Comparison of ENCODE assay signal across 11 cellular contexts in the genomic region with DNA sequence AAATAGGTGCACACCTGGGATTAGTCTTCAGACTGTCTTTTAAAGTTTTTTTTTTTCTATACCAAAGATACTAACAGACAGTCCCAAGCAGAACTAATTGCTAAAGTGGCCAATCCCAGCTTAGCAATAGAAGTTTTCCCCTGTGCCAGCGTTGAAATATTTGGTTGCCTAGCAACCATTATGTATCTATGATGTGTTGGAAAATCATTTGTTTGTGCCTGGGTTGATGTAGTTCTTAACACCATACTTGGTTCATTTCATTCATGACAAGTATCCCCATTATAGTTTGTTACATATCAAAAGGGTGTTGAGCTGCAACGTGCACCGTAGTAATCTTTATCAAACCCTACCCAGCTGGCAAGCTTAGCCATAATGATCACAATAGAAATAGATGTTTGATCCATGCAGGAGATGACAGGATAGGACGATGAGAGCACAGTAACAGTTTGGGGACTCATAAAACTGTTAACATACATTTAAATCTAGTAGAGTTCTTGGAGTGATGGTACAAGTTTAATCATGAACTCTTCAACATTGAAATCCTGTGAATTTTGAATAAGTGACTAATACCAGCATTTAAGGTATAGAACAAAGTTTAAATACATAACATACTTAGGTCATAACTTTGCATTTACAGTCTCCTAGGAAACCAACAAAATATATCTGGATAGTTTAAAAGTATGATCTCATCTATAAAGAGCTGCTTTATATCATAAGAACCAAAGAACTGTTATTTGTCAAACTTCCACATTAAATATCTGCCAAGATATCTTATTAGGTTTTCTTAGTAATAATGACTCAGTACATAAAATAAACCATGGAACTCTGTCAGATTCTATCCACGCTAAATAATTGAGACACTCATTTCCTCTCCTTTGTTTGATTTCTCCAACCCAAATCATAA.
DNase-seq lines count a peak whose midpoint lies in the region; ATAC-seq and TF ChIP-seq lines count a peak whose summit lies in the region.
"Had no signal": no experiment of that assay in that cellular context is flagged by ENCODE, and none has a peak within 500 bp of the region (broad histone marks: within the 10 kb centered on the region; RNA-seq: fewer than 3 reads in every experiment).

No MANE protein-coding gene starts in this region.

- no peak overlapping the region for H3K4me3 Mint-ChIP-seq in endothelial cell (ENCODE audit: unreplicated experiment)
- no peak overlapping the region for H3K4me3 Mint-ChIP-seq in activated T-cell treated with anti-CD3 and anti-CD28 coated beads, Interleukin-2, amount 50 U/mL, for 4 hours

- no peak overlapping the region for H2BK5ac ChIP-seq in mesenchymal stem cell (ENCODE audit: low read depth, low read length, poor library complexity, severe bottlenecking)

- peak overlapping the region; percentile 82 for H3K27ac Mint-ChIP-seq in endothelial cell (ENCODE audit: unreplicated experiment)

- H3K36me3 Mint-ChIP-seq in endothelial cell (ENCODE audit: low read depth, unreplicated experiment): peaks cover 34% of the 10 kb centered on the region
- H3K36me3 Mint-ChIP-seq in activated T-cell treated with anti-CD3 and anti-CD28 coated beads, Interleukin-2, amount 50 U/mL, for 4 hours (ENCODE audit: insufficient read depth): peaks cover 14% of the 10 kb centered on the region

- no peaks in the 10 kb centered on the region for H3K9me3 ChIP-seq in mesenchymal stem cell (ENCODE audit: control insufficient read depth, low read length)
- H3K9me3 ChIP-seq: colonic mucosa, testis had no signal

- H3K23ac ChIP-seq in mesenchymal stem cell (ENCODE audit: low read length in 2 of 2): no peak overlapping the region

- peaks cover 5% of the 10 kb centered on the region for H3K27me3 Mint-ChIP-seq in endothelial cell (ENCODE audit: unreplicated experiment)
- H3K27me3 Mint-ChIP-seq in activated T-cell treated with anti-CD3 and anti-CD28 coated beads, Interleukin-2, amount 50 U/mL, for 4 hours (ENCODE audit: low read depth): no peaks in the 10 kb centered on the region

- no peak overlapping the region for H2BK120ac ChIP-seq in mesenchymal stem cell (ENCODE audit: low read depth, low read length)

- ATAC-seq in activated T-cell treated with anti-CD3 and anti-CD28 coated beads, Interleukin-2, amount 50 U/mL, for 4 hours: no peak

- H3K9me3 Mint-ChIP-seq in endothelial cell (ENCODE audit: unreplicated experiment): no peaks in the 10 kb centered on the region
- H3K9me3 Mint-ChIP-seq in activated T-cell treated with anti-CD3 and anti-CD28 coated beads, Interleukin-2, amount 50 U/mL, for 4 hours: no peaks in the 10 kb centered on the region

- peaks cover 22% of the 10 kb centered on the region for H3K4me1 Mint-ChIP-seq in endothelial cell (ENCODE audit: unreplicated experiment)
- peaks cover 30% of the 10 kb centered on the region for H3K4me1 Mint-ChIP-seq in activated T-cell treated with anti-CD3 and anti-CD28 coated beads, Interleukin-2, amount 50 U/mL, for 4 hours (ENCODE audit: low read depth)

- no peaks in the 10 kb centered on the region for H3K36me3 ChIP-seq in mesenchymal stem cell (ENCODE audit: control insufficient read depth in 1 of 2, insufficient read depth in 2 of 2, low read depth in 1 of 2, low read length in 2 of 2)
- H3K36me3 ChIP-seq: colonic mucosa had no signal

- peak overlapping the region in 1 of 2 experiments; percentile 9 for H3K4me3 ChIP-seq in mesenchymal stem cell (ENCODE audit: insufficient read depth in 1 of 2, low read depth in 1 of 2, low read length in 2 of 2)
- H3K4me3 ChIP-seq: colonic mucosa, testis had no signal

- H3K9ac ChIP-seq in mesenchymal stem cell (ENCODE audit: low read length): peak overlapping the region; percentile 81

- no peak for TF ChIP-seq CTCF in endothelial cell (IDR thresholded peaks at IDR 0.05; ENCODE audit: unreplicated experiment)

- no peak overlapping the region for H2BK12ac ChIP-seq in mesenchymal stem cell (ENCODE audit: low read length in 2 of 2)

- WGBS in mesenchymal stem cell: no CpG with 5 or more reads among the region's 5 CpGs

- H3K4me1 ChIP-seq in mesenchymal stem cell (ENCODE audit: control insufficient read depth, insufficient read depth, low read depth, low read length): peaks cover 2% of the 10 kb centered on the region
- H3K4me1 ChIP-seq: colonic mucosa, testis had no signal

- H2AFZ ChIP-seq in mesenchymal stem cell (ENCODE audit: low read depth, low read length): no peak overlapping the region

- H2AK5ac ChIP-seq in mesenchymal stem cell (ENCODE audit: low read length, severe bottlenecking): no peak overlapping the region

- DNase-seq in AG08395 (ENCODE audit: low spot score) (peak; percentile 36), NCI-H226 (peak; percentile 65), endothelial cell (ENCODE audit: low spot score) (no peak), mesenchymal stem cell (peak; percentile 83), NCI-H510A (lab: John Stamatoyannopoulos, UW) (no peak), NCI-H128 (lab: John Stamatoyannopoulos, UW; ENCODE audit: unreplicated experiment) (no peak), NCI-H1092 treated with DMSO at 0.1 percent for 48 hours (lab: John Stamatoyannopoulos, UW) (no peak)
- no peak for DNase-seq in activated T-cell treated with anti-CD3 and anti-CD28 coated beads, Interleukin-2, amount 50 U/mL, for 4 hours
- DNase-seq: colonic mucosa, NCI-H187, testis had no signal

- H4K8ac ChIP-seq in mesenchymal stem cell (ENCODE audit: low read length): no peak overlapping the region

- H3K79me1 ChIP-seq in mesenchymal stem cell (replicated peaks; ENCODE audit: low read length, poor library complexity, severe bottlenecking): peaks cover 17% of the 10 kb centered on the region

- H3K4ac ChIP-seq in mesenchymal stem cell (ENCODE audit: low read depth in 1 of 2, low read length in 2 of 2): no peak overlapping the region

- H4K91ac ChIP-seq in mesenchymal stem cell (ENCODE audit: low read length): no peak overlapping the region

- no peak overlapping the region for H2BK15ac ChIP-seq in mesenchymal stem cell (ENCODE audit: low read depth, poor library complexity, severe bottlenecking)

- H3K18ac ChIP-seq in mesenchymal stem cell (ENCODE audit: low read depth in 1 of 2, low read length in 2 of 2): peak overlapping the region in 1 of 2 experiments; percentile 50

- H3K4me2 ChIP-seq in mesenchymal stem cell (ENCODE audit: low read length, poor library complexity, severe bottlenecking): no peak overlapping the region

- no peak overlapping the region for H3K14ac ChIP-seq in mesenchymal stem cell (ENCODE audit: low read length in 2 of 2)

- no peaks in the 10 kb centered on the region for H3K27me3 ChIP-seq in mesenchymal stem cell (ENCODE audit: control insufficient read depth in 1 of 2, insufficient read depth in 1 of 2, low read length in 2 of 2)
- H3K27me3 ChIP-seq: colonic mucosa, testis had no signal

- no peak overlapping the region for H3K27ac ChIP-seq in mesenchymal stem cell (ENCODE audit: low read length, poor library complexity, severe bottlenecking)
- H3K27ac ChIP-seq: testis had no signal

Comparison
In these comparisons a context has a peak if more than half of its experiments do, and no peak if none do; other contexts are left out.
1. DNase-seq: peak in AG08395 (single experiment), NCI-H226 (single experiment) and mesenchymal stem cell (single experiment); none in endothelial cell (single experiment), NCI-H510A (single experiment), NCI-H128 (single experiment), NCI-H1092 treated with DMSO at 0.1 percent for 48 hours (single experiment) and activated T-cell treated with anti-CD3 and anti-CD28 coated beads, Interleukin-2, amount 50 U/mL, for 4 hours (single experiment).